In genomic region chr14:77027538-77028383, GRCh38 we compare ENCODE assay signal across 8 cellular contexts. TPM values are rescaled to one million over a fixed set of nuclear protein-coding genes. Genes with fewer than 3 reads are reported as not detected.
DNase-seq lines count a peak whose midpoint lies in the region; ATAC-seq lines count a peak whose summit lies in the region.

No MANE protein-coding gene starts in this region.

- H3K9ac ChIP-seq in mesenchymal stem cell (ENCODE audit: low read length), result peak overlapping the region; percentile 99

- H2BK15ac ChIP-seq in mesenchymal stem cell (ENCODE audit: low read depth, poor library complexity, severe bottlenecking), result peak overlapping the region; percentile 99

- peak overlapping the region; percentile 83 for H3K4me2 ChIP-seq in mesenchymal stem cell (ENCODE audit: low read length, poor library complexity, severe bottlenecking)

- H2BK120ac ChIP-seq in mesenchymal stem cell (ENCODE audit: low read depth, low read length), result peak overlapping the region; percentile 100

- H3K23ac ChIP-seq in mesenchymal stem cell (ENCODE audit: low read length in 2 of 2), result peak overlapping the region; percentile 91 to 98

- H4K8ac ChIP-seq in mesenchymal stem cell (ENCODE audit: low read length), result peak overlapping the region; percentile 97

- peak overlapping the region; percentile 75 for H2AK5ac ChIP-seq in mesenchymal stem cell (ENCODE audit: low read length, severe bottlenecking)

- WGBS in mesenchymal stem cell, result under 1% methylated on average over 69 of the region's 81 CpGs

- H3K27ac Mint-ChIP-seq in activated CD4-positive, alpha-beta memory T cell treated with anti-CD3 and anti-CD28 coated beads, Interleukin-2, amount 10 ng/mL, durations not matched to agents 7 days and 5 days, result peak overlapping the region; percentile 89
- H3K27ac Mint-ChIP-seq in stimulated activated memory B cell treated with anti-CD40 and anti-IgM and Interleukin-4, amounts not matched to agents 10 μg/mL and 1 μg/mL and 100 μg/mL, for 72 hours, result peak overlapping the region; percentile 91

- H3K36me3 Mint-ChIP-seq in activated CD4-positive, alpha-beta memory T cell treated with anti-CD3 and anti-CD28 coated beads, Interleukin-2, amount 10 ng/mL, durations not matched to agents 7 days and 5 days (ENCODE audit: low read depth), result peaks cover 43% of the 10 kb centered on the region
- peaks cover 16% of the 10 kb centered on the region for H3K36me3 Mint-ChIP-seq in stimulated activated memory B cell treated with anti-CD40 and anti-IgM and Interleukin-4, amounts not matched to agents 10 μg/mL and 1 μg/mL and 100 μg/mL, for 72 hours

- peaks cover 64% of the 10 kb centered on the region for H3K4me1 Mint-ChIP-seq in activated CD4-positive, alpha-beta memory T cell treated with anti-CD3 and anti-CD28 coated beads, Interleukin-2, amount 10 ng/mL, durations not matched to agents 7 days and 5 days
- H3K4me1 Mint-ChIP-seq in stimulated activated memory B cell treated with anti-CD40 and anti-IgM and Interleukin-4, amounts not matched to agents 10 μg/mL and 1 μg/mL and 100 μg/mL, for 72 hours, result peaks cover 45% of the 10 kb centered on the region

- peaks cover 70% of the 10 kb centered on the region for H3K4me1 ChIP-seq in effector memory CD4-positive, alpha-beta T cell (ENCODE audit: control insufficient read depth, insufficient read depth, low read length, poor library complexity, severe bottlenecking)
- peaks cover 24% of the 10 kb centered on the region for H3K4me1 ChIP-seq in mesenchymal stem cell (ENCODE audit: control insufficient read depth, insufficient read depth, low read depth, low read length)

- peak overlapping the region; percentile 16 for H2AFZ ChIP-seq in mesenchymal stem cell (ENCODE audit: low read depth, low read length)

- no peaks in the 10 kb centered on the region for H3K9me3 ChIP-seq in effector memory CD4-positive, alpha-beta T cell (ENCODE audit: control insufficient read depth, low read length)
- H3K9me3 ChIP-seq in mesenchymal stem cell (ENCODE audit: control insufficient read depth, low read length), result no peaks in the 10 kb centered on the region

- H3K27me3 Mint-ChIP-seq in activated CD4-positive, alpha-beta memory T cell treated with anti-CD3 and anti-CD28 coated beads, Interleukin-2, amount 10 ng/mL, durations not matched to agents 7 days and 5 days, result no peaks in the 10 kb centered on the region
- H3K27me3 Mint-ChIP-seq in stimulated activated memory B cell treated with anti-CD40 and anti-IgM and Interleukin-4, amounts not matched to agents 10 μg/mL and 1 μg/mL and 100 μg/mL, for 72 hours, result no peaks in the 10 kb centered on the region

- peak overlapping the region; percentile 83 for H3K4me3 ChIP-seq in effector memory CD4-positive, alpha-beta T cell (ENCODE audit: insufficient read depth, low read depth, low read length, poor library complexity, severe bottlenecking)
- peak overlapping the region; percentile 81 to 86 for H3K4me3 ChIP-seq in mesenchymal stem cell (ENCODE audit: insufficient read depth in 1 of 2, low read depth in 1 of 2, low read length in 2 of 2)

- H3K4ac ChIP-seq in mesenchymal stem cell (ENCODE audit: low read depth in 1 of 2, low read length in 2 of 2), result peak overlapping the region; percentile 88 to 98

- POLR2A ChIA-PET in activated CD4-positive, alpha-beta memory T cell treated with anti-CD3 and anti-CD28 coated beads, Interleukin-2, amount 10 ng/mL, durations not matched to agents 7 days and 5 days (lab: Charles Lee), result interaction anchor here (0.8 to 13.6 kb wide), 18 partner anchors 14 to 119 kb away, joined by 3 to 229 read pairs (median 6); no protein-coding TSS in a partner anchor

- H3K27me3 ChIP-seq in effector memory CD4-positive, alpha-beta T cell (replicated peaks; ENCODE audit: control insufficient read depth, insufficient read depth, low read length, poor library complexity, severe bottlenecking), result no peaks in the 10 kb centered on the region
- H3K27me3 ChIP-seq in mesenchymal stem cell (ENCODE audit: control insufficient read depth in 1 of 2, insufficient read depth in 1 of 2, low read length in 2 of 2), result no peaks in the 10 kb centered on the region

- CTCF ChIA-PET in activated CD4-positive, alpha-beta memory T cell treated with anti-CD3 and anti-CD28 coated beads, Interleukin-2, amount 10 ng/mL, durations not matched to agents 7 days and 5 days (lab: Charles Lee), result interaction anchor here (0.9 to 3.9 kb wide), 9 partner anchors 12 to 114 kb away, joined by 3 to 28 read pairs (median 5); no protein-coding TSS in a partner anchor

- H3K4me3 Mint-ChIP-seq in activated CD4-positive, alpha-beta memory T cell treated with anti-CD3 and anti-CD28 coated beads, Interleukin-2, amount 10 ng/mL, durations not matched to agents 7 days and 5 days, result peak overlapping the region; percentile 88
- H3K4me3 Mint-ChIP-seq in stimulated activated memory B cell treated with anti-CD40 and anti-IgM and Interleukin-4, amounts not matched to agents 10 μg/mL and 1 μg/mL and 100 μg/mL, for 72 hours, result peak overlapping the region; percentile 79

- DNase-seq in NCI-H524 (lab: John Stamatoyannopoulos, UW) (peak; percentile 64 to 74), NCI-H524 treated with DMSO at 0.1 percent for 48 hours (lab: John Stamatoyannopoulos, UW) (no peak), NCI-H1105 (lab: John Stamatoyannopoulos, UW) (peak; percentile 38), mesenchymal stem cell (peak; percentile 84)
- peak; percentile 71 for DNase-seq in activated CD4-positive, alpha-beta memory T cell treated with anti-CD3 and anti-CD28 coated beads, Interleukin-2, amount 10 ng/mL, durations not matched to agents 7 days and 5 days
- peak; percentile 46 to 55 (median 49) for DNase-seq in effector memory CD4-positive, alpha-beta T cell

- H4K91ac ChIP-seq in mesenchymal stem cell (ENCODE audit: low read length), result peak overlapping the region; percentile 99

- H3K79me1 ChIP-seq in mesenchymal stem cell (replicated peaks; ENCODE audit: low read length, poor library complexity, severe bottlenecking), result peaks cover 5% of the 10 kb centered on the region

- peaks cover 8% of the 10 kb centered on the region for H3K36me3 ChIP-seq in effector memory CD4-positive, alpha-beta T cell (ENCODE audit: control insufficient read depth, insufficient read depth, low read length)
- H3K36me3 ChIP-seq in mesenchymal stem cell (ENCODE audit: control insufficient read depth in 1 of 2, insufficient read depth in 2 of 2, low read depth in 1 of 2, low read length in 2 of 2), result peaks cover 24% of the 10 kb centered on the region in 2 experiments

- H2BK5ac ChIP-seq in mesenchymal stem cell (ENCODE audit: low read depth, low read length, poor library complexity, severe bottlenecking), result peak overlapping the region; percentile 93

- peak overlapping the region; percentile 96 for H3K27ac ChIP-seq in effector memory CD4-positive, alpha-beta T cell (ENCODE audit: insufficient read depth, low read length, poor library complexity, severe bottlenecking)
- peak overlapping the region; percentile 91 for H3K27ac ChIP-seq in mesenchymal stem cell (ENCODE audit: low read length, poor library complexity, severe bottlenecking)

- peak overlapping the region; percentile 79 to 90 for H2BK12ac ChIP-seq in mesenchymal stem cell (ENCODE audit: low read length in 2 of 2)

- no peaks in the 10 kb centered on the region for H3K9me3 Mint-ChIP-seq in activated CD4-positive, alpha-beta memory T cell treated with anti-CD3 and anti-CD28 coated beads, Interleukin-2, amount 10 ng/mL, durations not matched to agents 7 days and 5 days
- no peaks in the 10 kb centered on the region for H3K9me3 Mint-ChIP-seq in stimulated activated memory B cell treated with anti-CD40 and anti-IgM and Interleukin-4, amounts not matched to agents 10 μg/mL and 1 μg/mL and 100 μg/mL, for 72 hours

- H3K18ac ChIP-seq in mesenchymal stem cell (ENCODE audit: low read depth in 1 of 2, low read length in 2 of 2), result peak overlapping the region; percentile 99

- H3K14ac ChIP-seq in mesenchymal stem cell (ENCODE audit: low read length in 2 of 2), result peak overlapping the region in 1 of 2 experiments; percentile 96

- ATAC-seq in HG02610 (IDR thresholded peaks at IDR 0.05; ENCODE audit: unreplicated experiment), result peak; percentile 34
- ATAC-seq in stimulated activated memory B cell treated with anti-CD40 and anti-IgM and Interleukin-4, amounts not matched to agents 10 μg/mL and 1 μg/mL and 100 μg/mL, for 72 hours, result peak; percentile 67

RNA-seq across cellular contexts. Expression of gene IRF2BPL, which starts 0.7 kb away (rescaled TPM):
- 10 to 100 TPM; 39.0 to 39.3 TPM for total RNA-seq in activated CD4-positive, alpha-beta memory T cell treated with anti-CD3 and anti-CD28 coated beads, Interleukin-2, amount 10 ng/mL, durations not matched to agents 7 days and 5 days
- polyA plus RNA-seq in mesenchymal stem cell (2013, experiment 1 of 2), result 49.1 TPM
- 48.1 TPM for polyA plus RNA-seq in mesenchymal stem cell (2013, experiment 2 of 2)
